Comparison of ENCODE assay signal across 32 cellular contexts in genomic region chr4:116223059-116223732, GRCh38.
"Had no signal": no experiment of that assay in that cellular context is flagged by ENCODE, and none has a peak within 500 bp of the region (broad histone marks: within the 10 kb centered on the region; RNA-seq: fewer than 3 reads in every experiment).

No MANE protein-coding gene starts in this region.

- H3K4me3 ChIP-seq: adrenal gland, body of pancreas, K562, Peyer's patch, SJSA1 had no signal

- H3K27me3 ChIP-seq: adrenal gland, body of pancreas, Peyer's patch, SJSA1 had no signal

- ATAC-seq: activated CD4-positive, CD25-positive, alpha-beta regulatory T cell treated with anti-CD3 and anti-CD28 coated beads, Interleukin-2, amount 50 U/mL, for 24 hours; activated naive CD4-positive, alpha-beta T cell treated with anti-CD3 and anti-CD28 coated beads, Interleukin-2, amount 50 U/mL, for 72 hours; activated T-cell treated with anti-CD3 and anti-CD28 coated beads, Interleukin-2, amount 50 U/mL, for 4 hours; body of pancreas; K562; PC-3; WTC11 had no signal

- H3K4me1 ChIP-seq: adrenal gland, body of pancreas, Peyer's patch, SJSA1 had no signal

- H3K9me3 ChIP-seq: body of pancreas, Peyer's patch, SJSA1, SK-N-SH had no signal

- H3K27ac ChIP-seq: adrenal gland, body of pancreas, Peyer's patch, SJSA1 had no signal

- H3K36me3 ChIP-seq: adrenal gland, Peyer's patch, SJSA1 had no signal

- DNase-seq: activated CD4-positive, alpha-beta memory T cell treated with anti-CD3 and anti-CD28 coated beads for 36 hours; activated CD4-positive, alpha-beta T cell treated with anti-CD3 and anti-CD28 coated beads for 4 hours; activated CD4-positive, alpha-beta T cell treated with anti-CD3 and anti-CD28 coated beads, Interleukin-2, amount 50 U/mL, for 1 hour; activated CD8-positive, alpha-beta memory T cell treated with anti-CD3 and anti-CD28 coated beads, Interleukin-2, amount 50 U/mL, for 4 hours; activated gamma-delta T cell treated with Interleukin-2 at 50 U/mL for 16 hours; activated naive CD4-positive, alpha-beta T cell treated with anti-CD3 and anti-CD28 coated beads for 36 hours; activated T-cell treated with anti-CD3 and anti-CD28 coated beads for 4 hours; activated T-cell treated with anti-CD3 and anti-CD28 coated beads, Interleukin-2, amount 50 U/mL, for 4 hours; adrenal gland; body of pancreas; caudate nucleus; cerebellar nuclear complex; NCI-H1092 treated with DMSO at 0.1 percent for 48 hours; NCI-H1436; NCI-H187; NCI-H2029 treated with DMSO at 0.1 percent for 48 hours; NCI-H2107; NCI-H2171; NCI-H226; NCI-H524 treated with DMSO at 0.1 percent for 48 hours; NCI-H82; NK-92 treated with Interleukin-12 subunit alpha and Interleukin-12 subunit beta, amount 100 ng/mL, for 24 hours; PC-3; Peyer's patch; RPMI8226; SHP77 treated with DMSO at 0.1 percent for 48 hours; SK-N-SH had no signal
